10 cellular contexts compared by ENCODE assay signal in genomic region chr10:75407296-75407715, GRCh38. TPM values are rescaled to one million over a fixed set of nuclear protein-coding genes. Genes with fewer than 3 reads are reported as not detected.
DNase-seq lines count a peak whose midpoint lies in the region; ATAC-seq and TF ChIP-seq lines count a peak whose summit lies in the region.
"Had no signal": no experiment of that assay in that cellular context is flagged by ENCODE, and none has a peak within 500 bp of the region (broad histone marks: within the 10 kb centered on the region; RNA-seq: fewer than 3 reads in every experiment).

No MANE protein-coding gene starts in this region.

- H3K27me3 Mint-ChIP-seq in activated T-helper 17 cell treated with anti-CD3 and anti-CD28 coated beads, Interleukin-2, amount 50 U/mL, for 72 hours = peaks cover 57% of the 10 kb centered on the region
- peaks cover 15% of the 10 kb centered on the region for H3K27me3 Mint-ChIP-seq in Calu3 (ENCODE audit: unreplicated experiment)

- H3K4me3 ChIP-seq in iPS DF 6.9 (ENCODE audit: low read length) = 0 out of 2 replicates have a peak overlapping the region, but pooled peaks have one; percentile 13

- peaks cover 16% of the 10 kb centered on the region for H3K36me3 Mint-ChIP-seq in activated T-helper 17 cell treated with anti-CD3 and anti-CD28 coated beads, Interleukin-2, amount 50 U/mL, for 72 hours (ENCODE audit: low read depth)
- peaks cover 64% of the 10 kb centered on the region for H3K36me3 Mint-ChIP-seq in Calu3 (ENCODE audit: insufficient read depth, unreplicated experiment)

- no peaks in the 10 kb centered on the region for H3K9me3 ChIP-seq in iPS DF 6.9 (ENCODE audit: control insufficient read depth, insufficient read depth, low read length)

- ATAC-seq in activated T-helper 17 cell treated with anti-CD3 and anti-CD28 coated beads, Interleukin-2, amount 50 U/mL, for 72 hours (replicated peaks) = no peak

- no peak overlapping the region for H3K27ac Mint-ChIP-seq in activated T-helper 17 cell treated with anti-CD3 and anti-CD28 coated beads, Interleukin-2, amount 50 U/mL, for 72 hours
- H3K27ac Mint-ChIP-seq in Calu3 (ENCODE audit: unreplicated experiment) = no peak overlapping the region

- BruUV-seq in Calu3 (replicated peaks; lab: Mats Ljungman, UMichigan) = no TSS peak

- no peaks in the 10 kb centered on the region for H3K36me3 ChIP-seq in iPS DF 6.9 (ENCODE audit: control insufficient read depth, insufficient read depth, low read length)

- CTCF ChIA-PET in Calu3 (lab: Charles Lee) = no interaction called here

- H3K4me1 Mint-ChIP-seq in activated T-helper 17 cell treated with anti-CD3 and anti-CD28 coated beads, Interleukin-2, amount 50 U/mL, for 72 hours = peaks cover 13% of the 10 kb centered on the region
- H3K4me1 Mint-ChIP-seq in Calu3 (ENCODE audit: low read depth, unreplicated experiment) = peaks cover 17% of the 10 kb centered on the region

- no CpG with 5 or more reads among the region's 33 CpGs for WGBS in iPS DF 6.9 (ENCODE audit: insufficient coverage, insufficient read length)

- peak overlapping the region; percentile 64 for H3K4me3 Mint-ChIP-seq in activated T-helper 17 cell treated with anti-CD3 and anti-CD28 coated beads, Interleukin-2, amount 50 U/mL, for 72 hours
- no peak overlapping the region for H3K4me3 Mint-ChIP-seq in Calu3 (ENCODE audit: low read depth, unreplicated experiment)

- intact Hi-C loops in Calu3 (cut with micrococcal nuclease; ENCODE audit: unreplicated experiment) = loop anchor here (10.0 kb wide), 2 partner anchors 197 to 1137 kb away; no protein-coding TSS in a partner anchor

- TF ChIP-seq CTCF in GM20000 (IDR thresholded peaks at IDR 0.05; ENCODE audit: extremely low read depth, missing control alignments) (no peak), Calu3 (IDR thresholded peaks at IDR 0.05; ENCODE audit: unreplicated experiment) (no peak)

- DNase-seq in GM20000 (ENCODE audit: low spot score) = peak; percentile 39
- no peak for DNase-seq in iPS DF 6.9 (ENCODE audit: low read depth, low spot score)
- peak; percentile 65 for DNase-seq in retina
- DNase-seq in NCI-H1436 (lab: John Stamatoyannopoulos, UW) = no peak
- no peak for DNase-seq in HuH-7.5 (ENCODE audit: low spot score)
- DNase-seq in Calu3 = no peak
- no peak for DNase-seq in effector CD4-positive, alpha-beta T cell
- DNase-seq: cortex of kidney, NCI-H510A had no signal

- peaks cover 82% of the 10 kb centered on the region for H3K27me3 ChIP-seq in iPS DF 6.9 (ENCODE audit: control insufficient read depth, insufficient read depth, low read length)

- H3K9me3 Mint-ChIP-seq in activated T-helper 17 cell treated with anti-CD3 and anti-CD28 coated beads, Interleukin-2, amount 50 U/mL, for 72 hours = peaks cover 6% of the 10 kb centered on the region
- H3K9me3 Mint-ChIP-seq in Calu3 (ENCODE audit: low read depth, unreplicated experiment) = no peaks in the 10 kb centered on the region

- no peak overlapping the region for H3K27ac ChIP-seq in iPS DF 6.9 (ENCODE audit: low read length)

- peaks cover 14% of the 10 kb centered on the region for H3K4me1 ChIP-seq in iPS DF 6.9 (ENCODE audit: control insufficient read depth, insufficient read depth, low read length)

RNA-seq across cellular contexts. Expression of gene ZNF503, which starts 5.7 kb away (rescaled TPM):
- total RNA-seq in activated T-helper 17 cell treated with anti-CD3 and anti-CD28 coated beads, Interleukin-2, amount 50 U/mL, for 72 hours = under 1 TPM; 0.13 to 0.30 TPM
- total RNA-seq in Calu3 (2022) = 12.5 and 12.8 TPM in 2 replicates

RNA-seq across cellular contexts. Expression of gene LRMDA, which starts 24.1 kb away (rescaled TPM):
- not detected for total RNA-seq in activated T-helper 17 cell treated with anti-CD3 and anti-CD28 coated beads, Interleukin-2, amount 50 U/mL, for 72 hours
- total RNA-seq in Calu3 (2022) = 5.5 and 7.6 TPM in 2 replicates

Comparison
In these comparisons a context has a peak if more than half of its experiments do, and no peak if none do; other contexts are left out.
1. DNase-seq: peak in GM20000 (single experiment) and retina (single experiment); none in iPS DF 6.9 (single experiment), NCI-H1436 (single experiment), HuH-7.5 (single experiment), Calu3 (single experiment) and effector CD4-positive, alpha-beta T cell (single experiment).
2. RNA of gene ZNF503, which starts 5.7 kb away (total RNA-seq): 12.5 to 12.8 TPM in Calu3; 0.13 to 0.30 TPM in activated T-helper 17 cell treated with anti-CD3 and anti-CD28 coated beads, Interleukin-2, amount 50 U/mL, for 72 hours; every median in the first group is over 10 times any median in the second.